1 cellular context compared by ENCODE assay signal in genomic region chr10:122879339-122880273, GRCh38.
A peak's percentile ranks its signal among the peaks of the same experiment; 100 is the strongest.
TF ChIP-seq lines count a peak whose summit lies in the region.

Gene FAM24B (minus strand): TSS chr10:122879581. CDS start chr10:122850515, 29,066 bp downstream.

TF ChIP-seq in GM12878, 131 proteins besides CTCF, POLR2A, EP300 and RAD21 (continued from another document):
- TF ChIP-seq BCL3 (IDR thresholded peaks at IDR 0.05; ENCODE audit: borderline replicate concordance, insufficient read depth, low read depth, low read length, poor library complexity, severe bottlenecking) (no peak), EED (IDR thresholded peaks at IDR 0.05; ENCODE audit: low read depth) (0 out of 2 replicates have a peak, but pooled peaks have one; percentile 10), MAX (IDR thresholded peaks at IDR 0.05; ENCODE audit: low read depth, low read length) (peak; percentile 13; the same call in 1 of the 2 replicates), MEF2B (IDR thresholded peaks at IDR 0.05; ENCODE audit: partially characterized antibody, poor library complexity, severe bottlenecking) (no peak), SMAD1 (IDR thresholded peaks at IDR 0.05; ENCODE audit: low read depth, partially characterized antibody) (no peak), ZBTB11 (CRISPR knock-in tag; IDR thresholded peaks at IDR 0.05) (no peak), ETV6 (conservative IDR thresholded peaks at IDR 0.05 in 1 of 2, IDR thresholded peaks at IDR 0.05 in 1 of 2; ENCODE audit: borderline replicate concordance in 1 of 2, low read depth in 1 of 2) (no peak), SMARCA5 (IDR thresholded peaks at IDR 0.05) (0 out of 2 replicates have a peak, but pooled peaks have one; percentile 16), PML (IDR thresholded peaks at IDR 0.05; ENCODE audit: low read length) (no peak), HDGF (IDR thresholded peaks at IDR 0.05) (0 out of 2 replicates have a peak, but pooled peaks have one; percentile 55), CHD4 (IDR thresholded peaks at IDR 0.05) (no peak), IKZF2 (IDR thresholded peaks at IDR 0.05) (no peak), SMAD5 (IDR thresholded peaks at IDR 0.05; ENCODE audit: low read depth) (no peak), JUNB (IDR thresholded peaks at IDR 0.05) (no peak), RFX5 (IDR thresholded peaks at IDR 0.05; ENCODE audit: low read depth, low read length) (no peak; the same call in 1 of the 2 replicates), NR2F1 (conservative IDR thresholded peaks at IDR 0.05) (no peak), NRF1 (conservative IDR thresholded peaks at IDR 0.05; ENCODE audit: low read depth, low read length) (peak; percentile 100), HCFC1 (IDR thresholded peaks at IDR 0.05; ENCODE audit: low read length) (no peak), SIN3A (IDR thresholded peaks at IDR 0.05; ENCODE audit: low read depth, low read length) (peak; percentile 91), ZNF24 (IDR thresholded peaks at IDR 0.05) (no peak), POU2F2 (IDR thresholded peaks at IDR 0.05; ENCODE audit: borderline replicate concordance, low read depth, low read length) (no peak; the same call in 2 of the 3 replicates), YY1 (IDR thresholded peaks at IDR 0.05; ENCODE audit: low read depth, low read length) (no peak), STAT1 (conservative IDR thresholded peaks at IDR 0.05) (no peak), ZZZ3 (IDR thresholded peaks at IDR 0.05; ENCODE audit: control insufficient read depth, insufficient read length, low read depth) (no peak), RELA (IDR thresholded peaks at IDR 0.05; ENCODE audit: borderline replicate concordance, partially characterized antibody) (peak; percentile 63), ZNF207 (IDR thresholded peaks at IDR 0.05; ENCODE audit: borderline replicate concordance) (peak; percentile 55; the same call in 1 of the 2 replicates), TCF12 (IDR thresholded peaks at IDR 0.05; ENCODE audit: low read depth, low read length) (no peak), ATF7 (IDR thresholded peaks at IDR 0.05; ENCODE audit: low read depth) (peak; percentile 54; the same call in 1 of the 2 replicates), GABPA (IDR thresholded peaks at IDR 0.05; ENCODE audit: low read depth) (no peak), KLF5 (IDR thresholded peaks at IDR 0.05; ENCODE audit: partially characterized antibody) (peak; percentile 69), PKNOX1 (IDR thresholded peaks at IDR 0.05) (no peak), FOXK2 (IDR thresholded peaks at IDR 0.05) (no peak), NFXL1 (IDR thresholded peaks at IDR 0.05; ENCODE audit: borderline replicate concordance) (no peak), ASH2L (IDR thresholded peaks at IDR 0.05; ENCODE audit: borderline replicate concordance, low read depth) (no peak), FOXM1 (IDR thresholded peaks at IDR 0.05; ENCODE audit: low read depth, low read length) (no peak), IKZF1 (conservative IDR thresholded peaks at IDR 0.05) (peak; percentile 100), SIX5 (IDR thresholded peaks at IDR 0.05; ENCODE audit: low read depth, low read length, severe bottlenecking) (no peak), SP1 (IDR thresholded peaks at IDR 0.05; ENCODE audit: low read depth, low read length) (no peak), IRF4 (IDR thresholded peaks at IDR 0.05; ENCODE audit: low read depth, low read length) (no peak), SUZ12 (IDR thresholded peaks at IDR 0.05; ENCODE audit: unreplicated experiment) (no peak), SREBF2 (IDR thresholded peaks at IDR 0.05; ENCODE audit: low read length) (no peak), EGR1 (IDR thresholded peaks at IDR 0.05; ENCODE audit: borderline replicate concordance in 1 of 2, low read depth in 2 of 2, low read length in 2 of 2) (no peak; a peak in 2 of 3 replicates), CBX3 (IDR thresholded peaks at IDR 0.05; ENCODE audit: borderline replicate concordance, low read depth) (no peak), RBBP5 (conservative IDR thresholded peaks at IDR 0.05) (no peak), ZNF274 (IDR thresholded peaks at IDR 0.05; ENCODE audit: insufficient read depth, insufficient read length) (no peak), RB1 (IDR thresholded peaks at IDR 0.05; ENCODE audit: borderline replicate concordance) (no peak; the same call in 1 of the 2 replicates)
- TF ChIP-seq, protein P1, sequence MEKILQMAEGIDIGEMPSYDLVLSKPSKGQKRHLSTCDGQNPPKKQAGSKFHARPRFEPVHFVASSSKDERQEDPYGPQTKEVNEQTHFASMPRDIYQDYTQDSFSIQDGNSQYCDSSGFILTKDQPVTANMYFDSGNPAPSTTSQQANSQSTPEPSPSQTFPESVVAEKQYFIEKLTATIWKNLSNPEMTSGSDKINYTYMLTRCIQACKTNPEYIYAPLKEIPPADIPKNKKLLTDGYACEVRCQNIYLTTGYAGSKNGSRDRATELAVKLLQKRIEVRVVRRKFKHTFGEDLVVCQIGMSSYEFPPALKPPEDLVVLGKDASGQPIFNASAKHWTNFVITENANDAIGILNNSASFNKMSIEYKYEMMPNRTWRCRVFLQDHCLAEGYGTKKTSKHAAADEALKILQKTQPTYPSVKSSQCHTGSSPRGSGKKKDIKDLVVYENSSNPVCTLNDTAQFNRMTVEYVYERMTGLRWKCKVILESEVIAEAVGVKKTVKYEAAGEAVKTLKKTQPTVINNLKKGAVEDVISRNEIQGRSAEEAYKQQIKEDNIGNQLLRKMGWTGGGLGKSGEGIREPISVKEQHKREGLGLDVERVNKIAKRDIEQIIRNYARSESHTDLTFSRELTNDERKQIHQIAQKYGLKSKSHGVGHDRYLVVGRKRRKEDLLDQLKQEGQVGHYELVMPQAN (conservative IDR thresholded peaks at IDR 0.05) = peak; percentile 99
- TF ChIP-seq, protein P2, sequence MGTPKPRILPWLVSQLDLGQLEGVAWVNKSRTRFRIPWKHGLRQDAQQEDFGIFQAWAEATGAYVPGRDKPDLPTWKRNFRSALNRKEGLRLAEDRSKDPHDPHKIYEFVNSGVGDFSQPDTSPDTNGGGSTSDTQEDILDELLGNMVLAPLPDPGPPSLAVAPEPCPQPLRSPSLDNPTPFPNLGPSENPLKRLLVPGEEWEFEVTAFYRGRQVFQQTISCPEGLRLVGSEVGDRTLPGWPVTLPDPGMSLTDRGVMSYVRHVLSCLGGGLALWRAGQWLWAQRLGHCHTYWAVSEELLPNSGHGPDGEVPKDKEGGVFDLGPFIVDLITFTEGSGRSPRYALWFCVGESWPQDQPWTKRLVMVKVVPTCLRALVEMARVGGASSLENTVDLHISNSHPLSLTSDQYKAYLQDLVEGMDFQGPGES (IDR thresholded peaks at IDR 0.05) = no peak
TF ChIP-seq in GM12878: peak in this region for 23.
